In genomic region chr6:66961191-66961590, GRCh38 we compare ENCODE assay signal across 21 cellular contexts.
"Had no signal": no experiment of that assay in that cellular context is flagged by ENCODE, and none has a peak within 500 bp of the region (broad histone marks: within the 10 kb centered on the region; RNA-seq: fewer than 3 reads in every experiment).

No MANE protein-coding gene starts in this region.

- H3K27me3 Mint-ChIP-seq: T-cell had no signal

- H3K4me3 ChIP-seq: MG63, PC-9, Peyer's patch had no signal

- H3K4me1 Mint-ChIP-seq: T-cell had no signal

- H3K27me3 ChIP-seq: MG63, Peyer's patch had no signal

- H3K4me1 ChIP-seq: Peyer's patch had no signal

- H3K27ac ChIP-seq: HL-60, PC-9, Peyer's patch had no signal

- DNase-seq: KBM-7, MG63, NCI-H1092, NCI-H1105 treated with DMSO at 0.1 percent for 48 hours, NCI-H1417 treated with DMSO at 0.1 percent for 48 hours, NCI-H146, NCI-H1694 treated with DMSO at 0.1 percent for 48 hours, NCI-H1930, NCI-H2081, NCI-H2107, NCI-H2227 treated with DMSO at 0.1 percent for 48 hours, NCI-H524, NCI-H526 treated with DMSO at 0.1 percent for 48 hours, NCI-H748 treated with DMSO at 0.1 percent for 48 hours, PC-9, Peyer's patch, SHP77, SK-N-SH, SW 1271, T-cell had no signal

- H3K27ac Mint-ChIP-seq: T-cell had no signal

- H3K36me3 ChIP-seq: MG63, Peyer's patch had no signal

- H3K9me3 ChIP-seq: MG63, Peyer's patch, SK-N-SH had no signal

- H3K36me3 Mint-ChIP-seq: T-cell had no signal

- ATAC-seq: T-cell had no signal

- H3K4me3 Mint-ChIP-seq: T-cell had no signal
